8 cellular contexts compared by ENCODE assay signal in the genomic region with DNA sequence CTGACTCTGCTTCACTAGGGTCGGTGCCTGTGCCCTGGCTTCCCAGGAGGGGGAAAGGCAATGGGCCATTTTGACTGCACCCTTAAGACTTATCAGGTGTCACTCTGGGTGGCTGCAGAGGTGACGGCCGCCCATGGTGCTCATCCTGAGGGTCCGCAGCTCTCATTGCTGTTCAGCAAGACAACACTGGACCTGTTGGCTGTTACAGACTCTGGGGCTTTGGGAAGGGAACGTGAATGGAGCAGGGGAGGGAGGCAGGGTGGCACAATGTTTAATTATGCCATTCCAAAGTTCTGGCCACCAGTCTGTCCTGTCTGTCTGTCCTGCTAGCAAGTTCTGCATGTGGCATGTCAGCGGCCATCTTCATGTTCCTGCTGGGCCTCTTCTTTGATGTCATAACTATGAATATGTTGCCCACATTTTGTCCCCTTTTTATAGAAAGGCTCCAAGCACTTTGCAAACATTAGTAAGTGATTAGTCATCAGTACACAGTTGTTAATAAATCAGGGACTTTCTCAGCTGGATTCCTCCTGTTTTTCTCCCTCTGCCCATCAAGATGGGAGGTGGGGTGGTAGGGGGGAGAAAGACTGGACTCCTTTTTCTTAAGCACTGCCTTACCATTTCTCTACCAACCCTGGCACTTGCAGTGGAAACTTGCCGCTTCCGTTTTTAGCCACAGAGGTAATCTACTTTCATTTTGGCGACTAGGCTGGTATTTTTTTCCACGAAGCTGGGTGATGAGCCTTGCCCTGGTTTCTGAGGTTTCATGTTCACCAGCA.
DNase-seq lines count a peak whose midpoint lies in the region; ATAC-seq and TF ChIP-seq lines count a peak whose summit lies in the region.

No MANE protein-coding gene starts in this region.

- H3K9ac ChIP-seq in DND-41 (ENCODE audit: low read depth, low read length) (peak overlapping the region; percentile 3; the same call in 1 of the 2 replicates), H9 (ENCODE audit: extremely low read depth, insufficient read length, low read length) (no peak overlapping the region)

- no peak overlapping the region for H2BK12ac ChIP-seq in H9 (ENCODE audit: insufficient read length, low read depth, low read length)

- no peak overlapping the region for H2BK5ac ChIP-seq in H9 (ENCODE audit: insufficient read length, low read length)

- peaks cover 0 to 5% of the 10 kb centered on the region in 2 experiments; a peak in 1 of 4 replicates for H3K4me1 Mint-ChIP-seq in H9

- H2BK15ac ChIP-seq in H9 (ENCODE audit: low read depth, low read length): no peak overlapping the region

- no peak overlapping the region for H3K56ac ChIP-seq in H9 (ENCODE audit: insufficient read length, low read depth, low read length)

- H3K27me3 Mint-ChIP-seq in H9 (ENCODE audit: low read depth): no peaks in the 10 kb centered on the region; the same call in none of the 2 replicates

- no peak overlapping the region for H3K14ac ChIP-seq in H9 (ENCODE audit: insufficient read depth, low read length)

- peak overlapping the region; percentile 72 for H3K27ac ChIP-seq in DND-41 (ENCODE audit: low read length)
- H3K27ac ChIP-seq in skin epidermis: peak overlapping the region in 18 of 21 experiments; percentile 7 to 89 (median 60)
- H3K27ac ChIP-seq in H9 (ENCODE audit: insufficient read length, low read depth, low read length): no peak overlapping the region

- H3K27me3 ChIP-seq in DND-41 (ENCODE audit: insufficient read depth, low read length, poor library complexity) (no peaks in the 10 kb centered on the region), H9 (ENCODE audit: insufficient read depth, low read length) (no peaks in the 10 kb centered on the region; the same call in 1 of the 2 replicates)

- no peak overlapping the region for H2BK20ac ChIP-seq in H9 (ENCODE audit: low read depth, low read length, poor library complexity, severe bottlenecking)

- H3K4me1 ChIP-seq in DND-41 (ENCODE audit: insufficient read depth, low read length) (peaks cover 68% of the 10 kb centered on the region), H9 (ENCODE audit: insufficient read depth, low read length) (no peaks in the 10 kb centered on the region)

- no peak overlapping the region for H3K4ac ChIP-seq in H9 (ENCODE audit: low read depth, low read length)

- H3K23me2 ChIP-seq in H9 (ENCODE audit: insufficient read length, low read depth, low read length, poor library complexity, severe bottlenecking): no peaks in the 10 kb centered on the region

- no peaks in the 10 kb centered on the region for H3K36me3 Mint-ChIP-seq in H9 (ENCODE audit: insufficient read depth in 1 of 3, low read depth in 3 of 3)

- no CpG with 5 or more reads among the region's 10 CpGs for WGBS in H9 (ENCODE audit: extremely low coverage, insufficient read length, low lambda C conversion rate)

- TF ChIP-seq CTCF in DND-41 (IDR thresholded peaks at IDR 0.05; ENCODE audit: borderline replicate concordance, extremely low read depth, low read length, poor library complexity, severe bottlenecking): no peak
- no peak for TF ChIP-seq CTCF in fibroblast of pulmonary artery (IDR thresholded peaks at IDR 0.05; ENCODE audit: low read length, missing control alignments)
- TF ChIP-seq CTCF in H9 (conservative IDR thresholded peaks at IDR 0.05): no peak

- H2AK5ac ChIP-seq in H9 (ENCODE audit: insufficient read length, low read length): no peak overlapping the region

- H3K4me2 ChIP-seq in DND-41 (ENCODE audit: insufficient read depth, low read length): peak overlapping the region; percentile 60
- no peak overlapping the region for H3K4me2 ChIP-seq in H9 (ENCODE audit: insufficient read depth, insufficient read length, low read length)

- H3K79me1 ChIP-seq in H9 (ENCODE audit: insufficient read depth, low read depth, low read length, poor library complexity, severe bottlenecking): no peaks in the 10 kb centered on the region

- no peak overlapping the region for H3K23ac ChIP-seq in H9 (ENCODE audit: insufficient read length, low read depth, low read length)

- peak; percentile 79 for ATAC-seq in DND-41 (ENCODE audit: insufficient read depth, low read depth)

- no peaks in the 10 kb centered on the region for H3K9me3 ChIP-seq in DND-41 (ENCODE audit: insufficient read depth, low read length, severe bottlenecking)
- H3K9me3 ChIP-seq in H9 (ENCODE audit: control insufficient read depth, low read depth, low read length): no peaks in the 10 kb centered on the region

- no peaks in the 10 kb centered on the region for H4K20me1 ChIP-seq in DND-41 (ENCODE audit: insufficient read depth, low read length)
- no peaks in the 10 kb centered on the region for H4K20me1 ChIP-seq in H9 (ENCODE audit: control insufficient read depth, insufficient read depth, insufficient read length)

- H3T11ph ChIP-seq in H9 (ENCODE audit: low read length): no peak overlapping the region

- no peak overlapping the region for H3K4me3 ChIP-seq in DND-41 (ENCODE audit: low read depth in 1 of 2, low read length in 2 of 2)
- peak overlapping the region; percentile 17 for H3K4me3 ChIP-seq in fibroblast of pulmonary artery (replicated peaks; ENCODE audit: low read depth, low read length)
- peak overlapping the region in 4 of 7 experiments; percentile 5 to 30 (median 17) for H3K4me3 ChIP-seq in skin epidermis

- H3K36me3 ChIP-seq in DND-41 (ENCODE audit: insufficient read depth, low read length): no peaks in the 10 kb centered on the region

- H3K27ac Mint-ChIP-seq in H9: no peak overlapping the region

- H4K8ac ChIP-seq in H9 (replicated peaks; ENCODE audit: insufficient read length, low read depth, low read length): no peak overlapping the region

- no peak overlapping the region for H4K5ac ChIP-seq in H9 (ENCODE audit: insufficient read length, low read depth, low read length)

- no peak overlapping the region for H3K4me3 Mint-ChIP-seq in H9

- no peaks in the 10 kb centered on the region for H3K9me3 Mint-ChIP-seq in H9

- H2AFZ ChIP-seq in DND-41 (ENCODE audit: low read depth, low read length) (no peak overlapping the region), H9 (ENCODE audit: low read length) (no peak overlapping the region)

- H3K18ac ChIP-seq in H9 (ENCODE audit: insufficient read length, low read depth, low read length): no peak overlapping the region

- H4K91ac ChIP-seq in H9 (ENCODE audit: insufficient read length, low read depth, low read length): no peak overlapping the region

- no peaks in the 10 kb centered on the region for H3K79me2 ChIP-seq in DND-41 (ENCODE audit: insufficient read depth, low read length)
- H3K79me2 ChIP-seq in H9 (ENCODE audit: insufficient read depth, low read length): no peaks in the 10 kb centered on the region

- H2BK120ac ChIP-seq in H9 (ENCODE audit: low read depth, low read length, poor library complexity, severe bottlenecking): no peak overlapping the region

- DNase-seq in DND-41 (peak; percentile 89), HCEC 1CT (peak; percentile 73), NAMALWA (ENCODE audit: low spot score) (peak; percentile 76), fibroblast of pulmonary artery (ENCODE audit: low read depth) (peak; percentile 59), H9 (no peak), GOT3 (lab: John Stamatoyannopoulos, UW) (no peak)
- peak; percentile 44 for DNase-seq in activated CD8-positive, alpha-beta memory T cell treated with anti-CD3 and anti-CD28 coated beads, Interleukin-2, amount 50 U/mL, for 24 hours (ENCODE audit: extremely low read depth)

Comparison
In these comparisons a context has a peak if more than half of its experiments do, and no peak if none do; other contexts are left out.
1. DNase-seq: peak in DND-41 (single experiment), HCEC 1CT (single experiment), NAMALWA (single experiment), activated CD8-positive, alpha-beta memory T cell treated with anti-CD3 and anti-CD28 coated beads, Interleukin-2, amount 50 U/mL, for 24 hours (single experiment) and fibroblast of pulmonary artery (single experiment); none in H9 (single experiment) and GOT3 (single experiment).
2. H3K4me3 ChIP-seq: peak in fibroblast of pulmonary artery (single experiment) and skin epidermis (4 of 7); none in DND-41 (0 of 2).